ENCODE assay signal across 14 cellular contexts in genomic region chr18:9092665-9093064, GRCh38. TPM values are rescaled to one million over a fixed set of nuclear protein-coding genes. Genes with fewer than 3 reads are reported as not detected.
A peak's percentile ranks its signal among the peaks of the same experiment; 100 is the strongest.
DNase-seq lines count a peak whose midpoint lies in the region; ATAC-seq and TF ChIP-seq lines count a peak whose summit lies in the region.
"Had no signal": no experiment of that assay in that cellular context is flagged by ENCODE, and none has a peak within 500 bp of the region (broad histone marks: within the 10 kb centered on the region; RNA-seq: fewer than 3 reads in every experiment).

No MANE protein-coding gene starts in this region.

- WGBS in hepatocyte (ENCODE audit: low lambda C conversion rate, missing lambda C conversion rate): 53% methylated on average over 2 of the region's 2 CpGs
- 83% methylated on average over 2 of the region's 2 CpGs for WGBS in SK-N-SH (ENCODE audit: low lambda C conversion rate)

- no peak for DNase-seq in CD4-positive, CD25-positive, alpha-beta regulatory T cell
- peak; percentile 12 for DNase-seq in EL
- peak; percentile 28 for DNase-seq in hepatocyte (ENCODE audit: low spot score)
- DNase-seq in SK-N-SH: no peak
- DNase-seq in stimulated activated CD4-positive, alpha-beta T cell treated with anti-CD3 and anti-CD28 coated beads, Interleukin-4, amount 100 ng/mL, for 1 hour: no peak
- no peak for DNase-seq in NCI-H1694 (lab: John Stamatoyannopoulos, UW)
- DNase-seq in DMS79 treated with DMSO at 0.1 percent for 48 hours (lab: John Stamatoyannopoulos, UW): no peak
- DNase-seq: H9, NCI-H2171, sigmoid colon, testis had no signal

- peaks cover 35 to 92% (median 56%) of the 10 kb centered on the region in 4 donors for H3K4me1 Mint-ChIP-seq in CD4-positive, CD25-positive, alpha-beta regulatory T cell
- H3K4me1 Mint-ChIP-seq in activated T-helper 17 cell treated with anti-CD3 and anti-CD28 coated beads, Interleukin-2, amount 50 U/mL, for 72 hours: peaks cover 52% of the 10 kb centered on the region

- peaks cover 0 to 1% (median 0%) of the 10 kb centered on the region in 7 donors for H3K9me3 Mint-ChIP-seq in CD4-positive, CD25-positive, alpha-beta regulatory T cell
- H3K9me3 Mint-ChIP-seq in activated T-helper 17 cell treated with anti-CD3 and anti-CD28 coated beads, Interleukin-2, amount 50 U/mL, for 72 hours: peaks cover 3% of the 10 kb centered on the region
- H3K9me3 Mint-ChIP-seq: H9, nephron had no signal

- H3K79me2 ChIP-seq in hepatocyte (no peaks in the 10 kb centered on the region), SK-N-SH (ENCODE audit: insufficient read depth) (no peaks in the 10 kb centered on the region)

- H3K27ac Mint-ChIP-seq in CD4-positive, CD25-positive, alpha-beta regulatory T cell: peak overlapping the region; percentile 26 to 95 (median 57)
- peak overlapping the region; percentile 100 for H3K27ac Mint-ChIP-seq in activated T-helper 17 cell treated with anti-CD3 and anti-CD28 coated beads, Interleukin-2, amount 50 U/mL, for 72 hours
- H3K27ac Mint-ChIP-seq: H9, nephron had no signal

- H2AFZ ChIP-seq in hepatocyte (no peak overlapping the region), SK-N-SH (ENCODE audit: low read depth) (no peak overlapping the region)

- peak overlapping the region in 1 of 4 donors; percentile 8 for H3K4me3 Mint-ChIP-seq in CD4-positive, CD25-positive, alpha-beta regulatory T cell
- H3K4me3 Mint-ChIP-seq in activated T-helper 17 cell treated with anti-CD3 and anti-CD28 coated beads, Interleukin-2, amount 50 U/mL, for 72 hours: peak overlapping the region; percentile 97
- H3K4me3 Mint-ChIP-seq: H9, nephron had no signal

- peaks cover 62% of the 10 kb centered on the region for H3K4me1 ChIP-seq in CD4-positive, CD25-positive, alpha-beta regulatory T cell (ENCODE audit: control insufficient read depth, insufficient read depth, low read length, poor library complexity, severe bottlenecking)
- peaks cover 18% of the 10 kb centered on the region for H3K4me1 ChIP-seq in hepatocyte (ENCODE audit: insufficient read depth)
- peaks cover 0 to 18% of the 10 kb centered on the region in 2 experiments; a peak in 1 of 4 replicates for H3K4me1 ChIP-seq in SK-N-SH (ENCODE audit: control insufficient read depth in 1 of 2, insufficient read depth in 2 of 2, low read depth in 1 of 2, low read length in 1 of 2)
- H3K4me1 ChIP-seq: testis had no signal

- no peak for TF ChIP-seq RAD21 in SK-N-SH (IDR thresholded peaks at IDR 0.05; ENCODE audit: low read length)

- no peaks in the 10 kb centered on the region for H3K27me3 ChIP-seq in CD4-positive, CD25-positive, alpha-beta regulatory T cell (ENCODE audit: control insufficient read depth, insufficient read depth, low read length)
- H3K27me3 ChIP-seq in hepatocyte: no peaks in the 10 kb centered on the region
- H3K27me3 ChIP-seq in SK-N-SH (ENCODE audit: insufficient read depth): no peaks in the 10 kb centered on the region
- H3K27me3 ChIP-seq: gastroesophageal sphincter, sigmoid colon, testis had no signal

- no peak for TF ChIP-seq EP300 in SK-N-SH (IDR thresholded peaks at IDR 0.05; ENCODE audit: borderline replicate concordance in 1 of 2, low read depth in 1 of 2, low read length in 1 of 2)

- peak overlapping the region; percentile 80 for H3K27ac ChIP-seq in CD4-positive, CD25-positive, alpha-beta regulatory T cell (ENCODE audit: insufficient read depth, low read length, poor library complexity, severe bottlenecking)
- peak overlapping the region; percentile 57 for H3K27ac ChIP-seq in hepatocyte
- no peak overlapping the region for H3K27ac ChIP-seq in SK-N-SH (ENCODE audit: low read depth in 2 of 2, low read length in 1 of 2)
- H3K27ac ChIP-seq: gastroesophageal sphincter, sigmoid colon, testis had no signal

- H3K36me3 Mint-ChIP-seq in CD4-positive, CD25-positive, alpha-beta regulatory T cell: no peaks in the 10 kb centered on the region
- H3K36me3 Mint-ChIP-seq in activated T-helper 17 cell treated with anti-CD3 and anti-CD28 coated beads, Interleukin-2, amount 50 U/mL, for 72 hours (ENCODE audit: low read depth): peaks cover 64% of the 10 kb centered on the region

- no peaks in the 10 kb centered on the region for H4K20me1 ChIP-seq in hepatocyte (ENCODE audit: insufficient read depth, poor library complexity, severe bottlenecking)
- no peaks in the 10 kb centered on the region for H4K20me1 ChIP-seq in SK-N-SH (ENCODE audit: insufficient read depth)

- ATAC-seq in CD4-positive, CD25-positive, alpha-beta regulatory T cell (ENCODE audit: low read depth in 2 of 2): no peak
- no peak for ATAC-seq in activated T-helper 17 cell treated with anti-CD3 and anti-CD28 coated beads, Interleukin-2, amount 50 U/mL, for 72 hours (replicated peaks)
- ATAC-seq: gastroesophageal sphincter had no signal

- CTCF ChIA-PET in SK-N-SH (lab: Yijun Ruan, JAX): interaction anchor here (2.5 kb wide), 1 partner anchor 19 kb away, joined by 6 read pairs; no protein-coding TSS in a partner anchor

- H3K9me3 ChIP-seq in CD4-positive, CD25-positive, alpha-beta regulatory T cell (ENCODE audit: control insufficient read depth in 2 of 2, low read length in 2 of 2): no peaks in the 10 kb centered on the region
- H3K9me3 ChIP-seq in hepatocyte (ENCODE audit: low read depth) (no peaks in the 10 kb centered on the region), SK-N-SH (no peaks in the 10 kb centered on the region)
- H3K9me3 ChIP-seq: gastroesophageal sphincter, sigmoid colon, testis had no signal

- H3K9me2 ChIP-seq in hepatocyte (replicated peaks; ENCODE audit: insufficient read depth) (no peaks in the 10 kb centered on the region), SK-N-SH (no peaks in the 10 kb centered on the region)

- no peak overlapping the region for H3K4me3 ChIP-seq in CD4-positive, CD25-positive, alpha-beta regulatory T cell (ENCODE audit: low read depth, low read length)
- no peak overlapping the region for H3K4me3 ChIP-seq in hepatocyte
- H3K4me3 ChIP-seq in SK-N-SH (ENCODE audit: low read depth in 2 of 2, low read length in 1 of 2): no peak overlapping the region
- H3K4me3 ChIP-seq: gastroesophageal sphincter, sigmoid colon, testis had no signal

- H3K4me2 ChIP-seq in hepatocyte (peak overlapping the region; percentile 5), SK-N-SH (no peak overlapping the region)

- no peak for TF ChIP-seq CTCF in hepatocyte (IDR thresholded peaks at IDR 0.05; ENCODE audit: poor library complexity)
- TF ChIP-seq CTCF in SK-N-SH (IDR thresholded peaks at IDR 0.05): no peak

- POLR2A ChIA-PET in SK-N-SH (lab: Yijun Ruan, JAX): no interaction called here

- peaks cover 14% of the 10 kb centered on the region for H3F3A ChIP-seq in SK-N-SH (replicated peaks; ENCODE audit: insufficient read depth)

- H3K27me3 Mint-ChIP-seq in CD4-positive, CD25-positive, alpha-beta regulatory T cell: no peaks in the 10 kb centered on the region
- no peaks in the 10 kb centered on the region for H3K27me3 Mint-ChIP-seq in activated T-helper 17 cell treated with anti-CD3 and anti-CD28 coated beads, Interleukin-2, amount 50 U/mL, for 72 hours

- no peaks in the 10 kb centered on the region for H3K36me3 ChIP-seq in CD4-positive, CD25-positive, alpha-beta regulatory T cell (ENCODE audit: control insufficient read depth, insufficient read depth, low read length)
- H3K36me3 ChIP-seq in hepatocyte (replicated peaks; ENCODE audit: insufficient read depth, low read depth): no peaks in the 10 kb centered on the region
- no peaks in the 10 kb centered on the region for H3K36me3 ChIP-seq in SK-N-SH (replicated peaks in 1 of 2; ENCODE audit: control insufficient read depth in 1 of 2, insufficient read depth in 2 of 2, low read length in 1 of 2)
- H3K36me3 ChIP-seq: gastroesophageal sphincter, sigmoid colon had no signal

- H3K9ac ChIP-seq in SK-N-SH: no peak overlapping the region

TF ChIP-seq in SK-N-SH, 30 proteins besides CTCF, POLR2A, EP300 and RAD21:
- TF ChIP-seq USF1 (IDR thresholded peaks at IDR 0.05; ENCODE audit: borderline replicate concordance, low read depth) (no peak), ELF1 (IDR thresholded peaks at IDR 0.05) (no peak)

RNA-seq across cellular contexts. Expression of gene NDUFV2, which starts 9.8 kb away (rescaled TPM):
- total RNA-seq in CD4-positive, CD25-positive, alpha-beta regulatory T cell: 207 TPM
- polyA plus RNA-seq in CD4-positive, CD25-positive, alpha-beta regulatory T cell: 100 to 1,000 TPM; 221 to 282 (median 255) TPM
- total RNA-seq in activated T-helper 17 cell treated with anti-CD3 and anti-CD28 coated beads, Interleukin-2, amount 50 U/mL, for 72 hours: 100 to 1,000 TPM; 406 to 520 TPM
- 170 and 178 TPM in 2 replicates for total RNA-seq in hepatocyte
- polyA plus RNA-seq in hepatocyte: 233 and 238 TPM in 2 replicates
- 99.1 and 101 TPM in 2 replicates for polyA plus RNA-seq in SK-N-SH (2012; rRNA removed)
- 121 and 162 TPM in 2 replicates for polyA plus RNA-seq in SK-N-SH (2012; cell fraction: cytosol; rRNA removed)
- polyA plus RNA-seq in SK-N-SH (2012; cell fraction: nucleus; rRNA removed): 27.9 and 46.5 TPM in 2 replicates

RNA-seq across cellular contexts. Expression of gene ANKRD12, which starts 43.9 kb away (rescaled TPM):
- 200 TPM for total RNA-seq in CD4-positive, CD25-positive, alpha-beta regulatory T cell
- polyA plus RNA-seq in CD4-positive, CD25-positive, alpha-beta regulatory T cell: 10 to 100 TPM; 28.2 to 41.9 (median 37.0) TPM
- 100 to 1,000 TPM; 104 to 170 TPM for total RNA-seq in activated T-helper 17 cell treated with anti-CD3 and anti-CD28 coated beads, Interleukin-2, amount 50 U/mL, for 72 hours
- total RNA-seq in hepatocyte: 28.5 and 29.2 TPM in 2 replicates
- polyA plus RNA-seq in hepatocyte: 34.3 and 39.7 TPM in 2 replicates
- polyA plus RNA-seq in SK-N-SH (2012; rRNA removed): 1.1 and 1.3 TPM in 2 replicates
- polyA plus RNA-seq in SK-N-SH (2012; cell fraction: cytosol; rRNA removed): 1.4 and 1.6 TPM in 2 replicates
- 2.6 and 2.7 TPM in 2 replicates for polyA plus RNA-seq in SK-N-SH (2012; cell fraction: nucleus; rRNA removed)

Comparison
In these comparisons a context has a peak if more than half of its experiments do, and no peak if none do; other contexts are left out.
1. DNase-seq: peak in EL (single experiment) and hepatocyte (single experiment); none in CD4-positive, CD25-positive, alpha-beta regulatory T cell (0 of 3), SK-N-SH (single experiment), stimulated activated CD4-positive, alpha-beta T cell treated with anti-CD3 and anti-CD28 coated beads, Interleukin-4, amount 100 ng/mL, for 1 hour (single experiment), NCI-H1694 (single experiment) and DMS79 treated with DMSO at 0.1 percent for 48 hours (single experiment).
2. H3K27ac ChIP-seq: peak in CD4-positive, CD25-positive, alpha-beta regulatory T cell (single experiment) and hepatocyte (single experiment); none in SK-N-SH (0 of 2).